Comparison of ENCODE assay signal across 1 cellular context in the genomic region with DNA sequence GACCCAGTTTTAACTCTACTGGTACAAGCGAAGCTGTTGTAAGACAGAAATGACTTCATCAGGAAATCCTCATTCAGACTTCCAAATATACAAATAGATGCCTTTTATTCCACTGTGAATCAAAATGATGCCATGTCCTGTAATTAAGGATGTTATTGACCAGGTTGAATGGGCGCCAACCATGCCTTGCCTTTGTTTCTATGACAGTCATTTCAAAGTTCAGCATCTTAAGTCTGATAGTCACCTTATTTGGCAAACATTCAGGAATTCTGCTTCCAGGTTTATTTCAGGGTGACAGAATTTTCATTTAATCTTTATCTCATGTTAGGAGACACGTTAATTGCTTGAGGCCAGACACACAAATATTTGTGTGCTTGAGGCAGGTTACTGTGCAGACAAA.
TF ChIP-seq lines count a peak whose summit lies in the region.

No MANE protein-coding gene starts in this region.

TF ChIP-seq in A549, 52 proteins besides CTCF, POLR2A, EP300 and RAD21 (continued from another document):
- TF ChIP-seq, protein P1, sequence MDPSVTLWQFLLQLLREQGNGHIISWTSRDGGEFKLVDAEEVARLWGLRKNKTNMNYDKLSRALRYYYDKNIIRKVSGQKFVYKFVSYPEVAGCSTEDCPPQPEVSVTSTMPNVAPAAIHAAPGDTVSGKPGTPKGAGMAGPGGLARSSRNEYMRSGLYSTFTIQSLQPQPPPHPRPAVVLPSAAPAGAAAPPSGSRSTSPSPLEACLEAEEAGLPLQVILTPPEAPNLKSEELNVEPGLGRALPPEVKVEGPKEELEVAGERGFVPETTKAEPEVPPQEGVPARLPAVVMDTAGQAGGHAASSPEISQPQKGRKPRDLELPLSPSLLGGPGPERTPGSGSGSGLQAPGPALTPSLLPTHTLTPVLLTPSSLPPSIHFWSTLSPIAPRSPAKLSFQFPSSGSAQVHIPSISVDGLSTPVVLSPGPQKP (IDR thresholded peaks at IDR 0.05; ENCODE audit: low read depth, low read length): no peak
- TF ChIP-seq E2F6 (IDR thresholded peaks at IDR 0.05; ENCODE audit: borderline replicate concordance, low read depth) (no peak), EHF (CRISPR knock-in tag; IDR thresholded peaks at IDR 0.05) (no peak), ZFP36 (IDR thresholded peaks at IDR 0.05; ENCODE audit: borderline replicate concordance, partially characterized antibody) (no peak)
TF ChIP-seq in A549: peak in this region for 0.
